9 cellular contexts compared by ENCODE assay signal in genomic region chr3:8767667-8768363, GRCh38. TPM values are rescaled to one million over a fixed set of nuclear protein-coding genes. Genes with fewer than 3 reads are reported as not detected.
DNase-seq lines count a peak whose midpoint lies in the region; ATAC-seq and TF ChIP-seq lines count a peak whose summit lies in the region.
"Had no signal": no experiment of that assay in that cellular context is flagged by ENCODE, and none has a peak within 500 bp of the region (broad histone marks: within the 10 kb centered on the region; RNA-seq: fewer than 3 reads in every experiment).

No MANE protein-coding gene starts in this region.

- peaks cover 19 to 28% (median 24%) of the 10 kb centered on the region in 4 donors for H3K4me1 ChIP-seq in upper lobe of left lung

- ATAC-seq in GM19351 (IDR thresholded peaks at IDR 0.05; ENCODE audit: unreplicated experiment) (peak; percentile 61), HG03378 (IDR thresholded peaks at IDR 0.05; ENCODE audit: unreplicated experiment) (peak; percentile 48), upper lobe of left lung (ENCODE audit: low FRiP score in 2 of 2) (peak in 1 of 2 donors; percentile 22)
- peak; percentile 56 to 70 for ATAC-seq in activated T-cell treated with anti-CD3 and anti-CD28 coated beads, Interleukin-2, amount 50 U/mL, for 72 hours (replicated peaks in 1 of 2)

- TF ChIP-seq EP300 in upper lobe of left lung (IDR thresholded peaks at IDR 0.05): no peak

- DNase-seq in EH (ENCODE audit: low read depth): peak; percentile 64
- peak; percentile 31 to 54 for DNase-seq in activated T-cell treated with anti-CD3 and anti-CD28 coated beads, Interleukin-2, amount 50 U/mL, for 72 hours
- DNase-seq in islet precursor cell: peak; percentile 68
- DNase-seq in upper lobe of left lung: peak in 1 of 2 donors; percentile 86
- DNase-seq in NOMO-1 treated with DMSO at 0.1 percent for 48 hours (lab: John Stamatoyannopoulos, UW; ENCODE audit: unreplicated experiment): no peak
- DNase-seq in substantia nigra (lab: John Stamatoyannopoulos, UW): no peak

- peak overlapping the region in 3 of 4 donors; percentile 15 to 40 (median 20) for H3K4me3 ChIP-seq in upper lobe of left lung
- H3K4me3 ChIP-seq: lung had no signal

- peak overlapping the region; percentile 79 to 83 for H3K4me3 Mint-ChIP-seq in activated T-cell treated with anti-CD3 and anti-CD28 coated beads, Interleukin-2, amount 50 U/mL, for 72 hours

- H3K9me3 Mint-ChIP-seq in activated T-cell treated with anti-CD3 and anti-CD28 coated beads, Interleukin-2, amount 50 U/mL, for 72 hours: no peaks in the 10 kb centered on the region

- no peaks in the 10 kb centered on the region for H3K36me3 Mint-ChIP-seq in activated T-cell treated with anti-CD3 and anti-CD28 coated beads, Interleukin-2, amount 50 U/mL, for 72 hours (ENCODE audit: insufficient read depth in 2 of 2)

- WGBS in upper lobe of left lung, 2 donors: 4% methylated on average over 32 of the region's 74 CpGs; no CpG with 5 or more reads in 1 of the 2 donors

- H3K27ac ChIP-seq in upper lobe of left lung (no peak overlapping the region), substantia nigra (ENCODE audit: low read depth, low read length, poor library complexity, severe bottlenecking) (no peak overlapping the region)

- H3K36me3 ChIP-seq in upper lobe of left lung: no peaks in the 10 kb centered on the region

- H3K27me3 ChIP-seq in upper lobe of left lung: peaks cover 0 to 29% (median 20%) of the 10 kb centered on the region in 4 donors

- H3K4me1 Mint-ChIP-seq in activated T-cell treated with anti-CD3 and anti-CD28 coated beads, Interleukin-2, amount 50 U/mL, for 72 hours (ENCODE audit: low read depth): peaks cover 18% of the 10 kb centered on the region

- no peak for TF ChIP-seq CTCF in upper lobe of left lung (IDR thresholded peaks at IDR 0.05)

- no peaks in the 10 kb centered on the region for H3K9me3 ChIP-seq in upper lobe of left lung

- no peak overlapping the region for H3K27ac Mint-ChIP-seq in activated T-cell treated with anti-CD3 and anti-CD28 coated beads, Interleukin-2, amount 50 U/mL, for 72 hours

- TF ChIP-seq POLR2A in upper lobe of left lung (IDR thresholded peaks at IDR 0.05): no peak

- peaks cover 34% of the 10 kb centered on the region for H3K27me3 Mint-ChIP-seq in activated T-cell treated with anti-CD3 and anti-CD28 coated beads, Interleukin-2, amount 50 U/mL, for 72 hours (ENCODE audit: low read depth)

RNA-seq across cellular contexts. Expression of gene OXTR, which starts 1.6 kb away (rescaled TPM):
- total RNA-seq in activated T-cell treated with anti-CD3 and anti-CD28 coated beads, Interleukin-2, amount 50 U/mL, for 72 hours: 1 to 10 TPM in 1 of 2 donors, under 1 TPM in 1; 0.62 to 1.5 TPM
- total RNA-seq in upper lobe of left lung: 10 to 100 TPM in 1 of 6 donors, under 1 TPM in 3, not detected in 2; 0.15 to 11.5 (median 0.45) TPM

RNA-seq across cellular contexts. Expression of gene CAV3, which starts 34.2 kb away (rescaled TPM):
- not detected for total RNA-seq in activated T-cell treated with anti-CD3 and anti-CD28 coated beads, Interleukin-2, amount 50 U/mL, for 72 hours
- 1 to 10 TPM in 2 of 6 donors, under 1 TPM in 2, not detected in 2; 0.17 to 1.1 (median 0.73) TPM for total RNA-seq in upper lobe of left lung
- total RNA-seq: lung had no signal

Comparison
In these comparisons a context has a peak if more than half of its experiments do, and no peak if none do; other contexts are left out.
1. DNase-seq: peak in EH (single experiment), activated T-cell treated with anti-CD3 and anti-CD28 coated beads, Interleukin-2, amount 50 U/mL, for 72 hours (2 of 2) and islet precursor cell (single experiment); none in NOMO-1 treated with DMSO at 0.1 percent for 48 hours (single experiment) and substantia nigra (0 of 49).